Comparison of ENCODE assay signal across 1 cellular context in the genomic region with DNA sequence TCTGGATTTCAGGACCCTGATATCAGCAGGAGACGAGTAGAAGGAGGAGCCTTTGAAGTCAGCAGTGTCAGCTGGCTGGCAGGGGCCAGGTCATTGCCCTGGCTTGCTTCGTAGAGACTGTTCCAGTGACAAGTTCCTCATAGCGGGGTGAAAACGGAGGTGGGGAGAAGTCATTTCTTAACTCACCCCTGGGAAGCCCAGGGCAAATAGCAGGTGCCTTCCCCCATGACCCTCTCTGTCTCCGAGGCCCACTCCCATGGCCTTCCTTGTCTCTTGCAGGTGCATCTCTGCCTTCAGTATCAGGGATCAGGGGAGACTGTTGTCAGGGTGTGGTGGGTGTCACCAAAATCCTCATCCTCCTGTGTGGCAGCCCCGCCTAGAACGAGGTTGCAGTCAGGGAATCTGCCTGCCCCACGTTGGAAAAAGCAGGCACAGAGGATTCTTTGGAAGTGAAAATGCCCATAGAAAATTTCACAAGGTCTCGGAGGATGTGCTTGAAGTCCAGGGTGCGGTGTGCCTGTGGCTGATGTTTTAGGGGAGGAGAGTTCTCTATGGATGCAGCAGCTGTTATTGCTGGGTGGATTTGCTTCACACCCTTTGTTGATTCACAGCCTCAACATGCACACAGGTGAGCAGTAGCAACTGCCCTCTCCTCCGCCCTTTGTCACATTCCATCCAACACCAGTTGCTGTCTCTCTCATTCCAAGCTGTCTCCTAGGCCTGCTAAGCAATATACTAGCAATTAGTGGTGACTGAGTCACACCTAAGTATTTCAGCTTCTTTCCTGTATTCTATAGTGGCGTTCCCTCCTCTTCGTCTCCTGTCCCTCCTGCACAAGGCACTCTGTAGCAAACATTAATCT.
TF ChIP-seq lines count a peak whose summit lies in the region.

No MANE protein-coding gene starts in this region.

TF ChIP-seq in GM23338, 12 proteins besides CTCF, POLR2A, EP300 and RAD21 (continued from another document):
- TF ChIP-seq REST (IDR thresholded peaks at IDR 0.05; ENCODE audit: unreplicated experiment) (no peak), EZH2phosphoT487 (IDR thresholded peaks at IDR 0.05; ENCODE audit: unreplicated experiment) (no peak), ZNF462 (CRISPR knock-in tag; IDR thresholded peaks at IDR 0.05) (no peak), EZH2 (IDR thresholded peaks at IDR 0.05; ENCODE audit: low read depth, unreplicated experiment) (no peak)
TF ChIP-seq in GM23338: peak in this region for 0.
